In genomic region chr10:2772791-2773644, GRCh38 we compare ENCODE assay signal across 1 cellular context.
TF ChIP-seq lines count a peak whose summit lies in the region.

No MANE protein-coding gene starts in this region.

TF ChIP-seq in GM23338, 12 proteins besides CTCF, POLR2A, EP300 and RAD21 (continued from another document):
- no peak for TF ChIP-seq ZNF462 (CRISPR knock-in tag; IDR thresholded peaks at IDR 0.05)
- TF ChIP-seq REST (IDR thresholded peaks at IDR 0.05; ENCODE audit: unreplicated experiment) = no peak
